22 cellular contexts compared by ENCODE assay signal in the genomic region with DNA sequence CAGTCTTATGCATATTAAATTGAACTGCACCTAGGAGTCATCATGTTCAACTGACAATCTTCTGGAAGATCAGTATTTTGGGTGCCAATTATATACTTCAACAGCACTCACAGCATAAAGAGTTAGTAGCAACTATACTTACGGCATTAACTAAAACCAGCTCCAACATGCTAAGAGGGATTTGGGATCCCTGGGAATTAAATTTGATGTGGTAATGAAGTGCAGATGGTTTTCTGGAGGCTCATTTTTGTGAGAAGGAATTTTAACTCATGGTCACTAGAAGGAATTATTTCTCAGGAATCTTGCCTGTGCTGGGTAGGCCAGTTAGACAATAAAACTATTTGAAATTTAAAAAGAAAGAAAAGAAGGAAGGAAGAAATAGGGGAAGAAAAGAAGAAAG. TPM values are rescaled to one million over a fixed set of nuclear protein-coding genes. Genes with fewer than 3 reads are reported as not detected.
DNase-seq lines count a peak whose midpoint lies in the region; ATAC-seq and TF ChIP-seq lines count a peak whose summit lies in the region.
"Had no signal": no experiment of that assay in that cellular context is flagged by ENCODE, and none has a peak within 500 bp of the region (broad histone marks: within the 10 kb centered on the region; RNA-seq: fewer than 3 reads in every experiment).

No MANE protein-coding gene starts in this region.

- TF ChIP-seq POLR2A in testis (IDR thresholded peaks at IDR 0.05): no peak

- H3K79me2 ChIP-seq in SK-N-SH (ENCODE audit: insufficient read depth): no peaks in the 10 kb centered on the region

- H3K27me3 ChIP-seq in SK-N-SH (ENCODE audit: insufficient read depth) (no peaks in the 10 kb centered on the region), testis (no peaks in the 10 kb centered on the region)

- TF ChIP-seq CTCF in AG10803 (conservative IDR thresholded peaks at IDR 0.05; ENCODE audit: low read length) (no peak), SK-N-SH (IDR thresholded peaks at IDR 0.05) (no peak), testis (IDR thresholded peaks at IDR 0.05) (no peak)

- POLR2A ChIA-PET in SK-N-SH (lab: Yijun Ruan, JAX): no interaction called here

- WGBS in SK-N-SH (ENCODE audit: low lambda C conversion rate): 64% methylated on average over 1 of the region's 1 CpG
- 91 to 95% methylated on average over 1 of the region's 1 CpG for WGBS in testis, 2 donors

- H3K4me1 ChIP-seq in SK-N-SH (ENCODE audit: control insufficient read depth in 1 of 2, insufficient read depth in 2 of 2, low read depth in 1 of 2, low read length in 1 of 2): peaks cover 0 to 2% of the 10 kb centered on the region in 2 experiments; a peak in 1 of 4 replicates
- H3K4me1 ChIP-seq in testis: no peaks in the 10 kb centered on the region
- H3K4me1 ChIP-seq: A549 had no signal

- peak overlapping the region in 1 of 2 experiments; percentile 91; a peak in 2 of 4 replicates for H3K27ac ChIP-seq in SK-N-SH (ENCODE audit: low read depth in 2 of 2, low read length in 1 of 2)
- H3K27ac ChIP-seq in testis: no peak overlapping the region
- H3K27ac ChIP-seq: A549 had no signal

- H3F3A ChIP-seq in SK-N-SH (replicated peaks; ENCODE audit: insufficient read depth): no peaks in the 10 kb centered on the region

- no peak for ATAC-seq in HG02973 (IDR thresholded peaks at IDR 0.05; ENCODE audit: unreplicated experiment)
- ATAC-seq in HG03196 (IDR thresholded peaks at IDR 0.05; ENCODE audit: unreplicated experiment): no peak
- ATAC-seq: A549, GM23338, T-cell had no signal

- intact Hi-C loops in testis (cut with DNase I; ENCODE audit: low total_unique reads): no loop called here

- TF ChIP-seq RAD21 in SK-N-SH (IDR thresholded peaks at IDR 0.05; ENCODE audit: low read length): no peak

- TF ChIP-seq EP300 in SK-N-SH (IDR thresholded peaks at IDR 0.05; ENCODE audit: borderline replicate concordance in 1 of 2, low read depth in 1 of 2, low read length in 1 of 2): no peak

- H4K20me1 ChIP-seq in SK-N-SH (ENCODE audit: insufficient read depth): no peaks in the 10 kb centered on the region

- H3K4me2 ChIP-seq in SK-N-SH: no peak overlapping the region
- H3K4me2 ChIP-seq: A549, GM23338 had no signal

- H3K9ac ChIP-seq in SK-N-SH: no peak overlapping the region

- CTCF ChIA-PET in SK-N-SH (lab: Yijun Ruan, JAX): interaction anchor here (0.6 to 4.2 kb wide), 4 partner anchors 8 to 524 kb away, joined by 3 to 27 read pairs (median 7); no protein-coding TSS in a partner anchor

- H3K36me3 ChIP-seq in SK-N-SH (replicated peaks in 1 of 2; ENCODE audit: control insufficient read depth in 1 of 2, insufficient read depth in 2 of 2, low read length in 1 of 2) (peaks cover 0 to 5% of the 10 kb centered on the region in 2 experiments), testis (ENCODE audit: low read depth, missing control alignments) (no peaks in the 10 kb centered on the region)

- H3K4me3 ChIP-seq in AG10803 (ENCODE audit: low read length) (no peak overlapping the region), SK-N-SH (ENCODE audit: low read depth in 2 of 2, low read length in 1 of 2) (no peak overlapping the region), testis (no peak overlapping the region)
- H3K4me3 ChIP-seq: A549, GM23338 had no signal

- no peaks in the 10 kb centered on the region for H3K9me3 ChIP-seq in SK-N-SH
- no peaks in the 10 kb centered on the region for H3K9me3 ChIP-seq in testis
- H3K9me3 ChIP-seq: A549 had no signal

- no peaks in the 10 kb centered on the region for H3K9me2 ChIP-seq in SK-N-SH

- DNase-seq in AG10803 (ENCODE audit: low read depth): peak; percentile 40
- DNase-seq in NCI-H524 (lab: John Stamatoyannopoulos, UW): peak; percentile 80 to 93
- peak; percentile 9 for DNase-seq in SK-N-SH
- peak; percentile 23 for DNase-seq in fibroblast of gingiva (ENCODE audit: low read depth)
- DNase-seq in testis: no peak
- no peak for DNase-seq in AG08396 (ENCODE audit: low spot score)
- DNase-seq: CD4-positive, CD25-positive, alpha-beta regulatory T cell; DMS79 treated with DMSO at 0.1 percent for 48 hours; H9; KBM-7; MV-4-11; NCI-H1105; NCI-H1436 treated with DMSO at 0.1 percent for 48 hours; NCI-H187 treated with DMSO at 0.1 percent for 48 hours; NCI-H446 treated with DMSO at 0.1 percent for 48 hours; NCI-H69; SIG-M5; T-cell had no signal

- no peak overlapping the region for H2AFZ ChIP-seq in SK-N-SH (ENCODE audit: low read depth)
- H2AFZ ChIP-seq: GM23338 had no signal

TF ChIP-seq in SK-N-SH, 30 proteins besides CTCF, POLR2A, EP300 and RAD21:
- TF ChIP-seq TCF12 (IDR thresholded peaks at IDR 0.05): peak; percentile 28; the same call in 1 of the 2 replicates
- TF ChIP-seq MXI1 (IDR thresholded peaks at IDR 0.05; ENCODE audit: low read depth, low read length): no peak
- no peak for TF ChIP-seq FOXJ3 (CRISPR knock-in tag; IDR thresholded peaks at IDR 0.05)
- no peak for TF ChIP-seq USF1 (IDR thresholded peaks at IDR 0.05; ENCODE audit: borderline replicate concordance, low read depth)
- no peak for TF ChIP-seq NRF1 (IDR thresholded peaks at IDR 0.05; ENCODE audit: low read depth, low read length)
- no peak for TF ChIP-seq IRF3 (IDR thresholded peaks at IDR 0.05; ENCODE audit: low read depth, low read length)
- no peak for TF ChIP-seq RXRA (IDR thresholded peaks at IDR 0.05; ENCODE audit: borderline replicate concordance, low read depth)
- TF ChIP-seq ELF1 (IDR thresholded peaks at IDR 0.05): no peak
- no peak for TF ChIP-seq RFX5 (IDR thresholded peaks at IDR 0.05; ENCODE audit: low read length)
- TF ChIP-seq RCOR1 (IDR thresholded peaks at IDR 0.05; ENCODE audit: low read length): peak; percentile 82
- TF ChIP-seq, protein P1, sequence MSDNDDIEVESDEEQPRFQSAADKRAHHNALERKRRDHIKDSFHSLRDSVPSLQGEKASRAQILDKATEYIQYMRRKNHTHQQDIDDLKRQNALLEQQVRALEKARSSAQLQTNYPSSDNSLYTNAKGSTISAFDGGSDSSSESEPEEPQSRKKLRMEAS (IDR thresholded peaks at IDR 0.05; ENCODE audit: low read depth): no peak
- TF ChIP-seq USF2 (IDR thresholded peaks at IDR 0.05; ENCODE audit: borderline replicate concordance, low read depth, low read length): no peak
- TF ChIP-seq GABPA (IDR thresholded peaks at IDR 0.05; ENCODE audit: low read depth): no peak
TF ChIP-seq in SK-N-SH: peak in this region for 2.

RNA-seq across cellular contexts. Expression of gene IFI44, which starts 18.3 kb away (rescaled TPM):
- 6.5 and 8.7 TPM in 2 replicates for polyA plus RNA-seq in SK-N-SH (2012; rRNA removed)
- polyA plus RNA-seq in SK-N-SH (2012; cell fraction: cytosol; rRNA removed): 7.8 and 9.4 TPM in 2 replicates
- polyA plus RNA-seq in SK-N-SH (2012; cell fraction: nucleus; rRNA removed): 4.9 and 14.3 TPM in 2 replicates
- 10 to 100 TPM; 12.3 to 17.7 TPM for total RNA-seq in testis
- 7.5 TPM for polyA plus RNA-seq in testis (ENCODE audit: insufficient read depth, low read depth, low replicate concordance)
- total RNA-seq: GM23338, H9 had no signal
- polyA plus RNA-seq: GM23338 had no signal

RNA-seq across cellular contexts. Expression of gene IFI44L, which starts 47.7 kb away (rescaled TPM):
- polyA plus RNA-seq in SK-N-SH (2012; rRNA removed) (1.1 TPM in 2 replicates), testis (ENCODE audit: insufficient read depth, low read depth, low replicate concordance) (5.3 TPM)
- polyA plus RNA-seq in SK-N-SH (2012; cell fraction: cytosol; rRNA removed): 1.4 and 1.8 TPM in 2 replicates
- polyA plus RNA-seq in SK-N-SH (2012; cell fraction: nucleus; rRNA removed): 1.5 and 2.8 TPM in 2 replicates
- 10 to 100 TPM; 12.0 to 15.8 TPM for total RNA-seq in testis
- total RNA-seq: GM23338, H9 had no signal
- polyA plus RNA-seq: GM23338 had no signal

Comparison
In these comparisons a context has a peak if more than half of its experiments do, and no peak if none do; other contexts are left out.
1. DNase-seq: peak in AG10803 (single experiment), NCI-H524 (2 of 2), SK-N-SH (single experiment) and fibroblast of gingiva (single experiment); none in testis (single experiment) and AG08396 (single experiment).